In the genomic region with DNA sequence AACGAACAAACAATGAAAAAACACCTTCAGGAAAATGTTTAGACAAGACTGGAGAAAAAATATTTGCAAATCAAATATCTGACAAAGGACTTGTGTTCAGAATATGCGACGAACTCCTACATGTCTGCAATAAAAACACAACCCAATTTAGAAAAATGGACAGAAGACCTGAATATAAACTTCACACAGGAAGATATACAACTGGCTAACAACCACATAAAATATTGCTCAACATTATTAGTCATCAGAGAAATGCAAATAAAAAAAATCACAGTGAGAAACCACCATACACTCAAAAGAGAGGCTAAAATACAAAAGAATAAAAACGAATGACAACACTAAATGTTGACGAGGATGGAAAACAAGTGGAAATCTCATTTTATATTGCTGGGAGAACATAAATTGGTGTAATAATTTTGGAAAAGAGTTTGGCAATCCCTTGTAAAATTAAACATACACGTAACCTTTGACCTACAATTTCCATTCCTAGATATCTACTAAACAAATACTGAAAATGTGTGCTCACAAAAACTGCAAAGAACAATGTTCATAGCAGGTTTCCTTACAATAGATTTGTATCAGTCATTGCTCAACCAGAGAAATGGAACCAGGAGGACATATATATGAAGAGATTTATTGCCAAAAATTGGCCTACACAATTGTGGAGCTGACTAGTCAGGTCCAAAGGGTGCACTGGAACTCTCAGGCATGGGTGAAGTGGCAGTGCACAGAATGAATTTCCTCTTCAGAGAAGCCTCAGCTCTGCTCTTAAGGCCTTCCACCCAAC, we compare ENCODE assay signal across 16 cellular contexts.
DNase-seq lines count a peak whose midpoint lies in the region; ATAC-seq and TF ChIP-seq lines count a peak whose summit lies in the region.
"Had no signal": no experiment of that assay in that cellular context is flagged by ENCODE, and none has a peak within 500 bp of the region (broad histone marks: within the 10 kb centered on the region; RNA-seq: fewer than 3 reads in every experiment).

No MANE protein-coding gene starts in this region.

- peak overlapping the region; percentile 29 for H3K14ac ChIP-seq in trophoblast cell (ENCODE audit: low read length)

- WGBS in trophoblast cell (ENCODE audit: extremely low coverage, insufficient coverage, insufficient read length): no CpG with 5 or more reads among the region's 6 CpGs

- peak overlapping the region; percentile 35 for H3K18ac ChIP-seq in trophoblast cell (ENCODE audit: low read length)

- H3K9ac ChIP-seq in colonic mucosa (ENCODE audit: low read depth in 2 of 2, low read length in 2 of 2): no peak overlapping the region
- no peak overlapping the region for H3K9ac ChIP-seq in trophoblast cell (ENCODE audit: low read length)

- H3K27ac ChIP-seq in colonic mucosa (no peak overlapping the region), trophoblast cell (ENCODE audit: low read depth, low read length) (no peak overlapping the region)
- H3K27ac ChIP-seq: dorsolateral prefrontal cortex, lower lobe of right lung, thoracic aorta had no signal

- intact Hi-C loops in colonic mucosa (cut with DNase I): no loop called here

- H2BK120ac ChIP-seq in trophoblast cell (ENCODE audit: insufficient read depth, low read length, poor library complexity): no peak overlapping the region

- TF ChIP-seq CTCF in colonic mucosa (IDR thresholded peaks at IDR 0.05): no peak
- no peak for TF ChIP-seq CTCF in mesothelial cell of epicardium (IDR thresholded peaks at IDR 0.05; ENCODE audit: unreplicated experiment)

- H3K27me3 ChIP-seq in colonic mucosa: no peaks in the 10 kb centered on the region
- no peaks in the 10 kb centered on the region for H3K27me3 ChIP-seq in trophoblast cell (ENCODE audit: insufficient read depth, low read length)
- H3K27me3 ChIP-seq: dorsolateral prefrontal cortex had no signal

- no peaks in the 10 kb centered on the region for H3K4me1 ChIP-seq in colonic mucosa
- H3K4me1 ChIP-seq in trophoblast cell (ENCODE audit: control insufficient read depth in 1 of 2, insufficient read depth in 2 of 2, low read length in 2 of 2): peaks cover 0 to 2% of the 10 kb centered on the region in 2 experiments
- H3K4me1 ChIP-seq: lower lobe of right lung had no signal

- no peaks in the 10 kb centered on the region for H3K27me3 Mint-ChIP-seq in mesothelial cell of epicardium (ENCODE audit: low read depth)

- no peaks in the 10 kb centered on the region for H3K4me1 Mint-ChIP-seq in mesothelial cell of epicardium

- no peak overlapping the region for H2AK5ac ChIP-seq in trophoblast cell (ENCODE audit: low read length)

- ATAC-seq in HG02610 (IDR thresholded peaks at IDR 0.05; ENCODE audit: unreplicated experiment): no peak
- ATAC-seq: lower lobe of right lung had no signal

- no peak overlapping the region for H3K4ac ChIP-seq in trophoblast cell (ENCODE audit: low read depth, low read length)

- DNase-seq in GM04503 (ENCODE audit: low read depth): peak; percentile 11
- DNase-seq in LoVo (ENCODE audit: low spot score): peak; percentile 52
- peak; percentile 22 for DNase-seq in colonic mucosa
- DNase-seq in trophoblast cell: no peak
- no peak for DNase-seq in mesothelial cell of epicardium (ENCODE audit: low spot score in 2 of 2, unreplicated experiment in 2 of 2)
- DNase-seq in NCI-H146 (lab: John Stamatoyannopoulos, UW): no peak
- no peak for DNase-seq in activated T-cell treated with anti-CD3 and anti-CD28 coated beads, Interleukin-2, amount 50 U/mL, for 48 hours
- DNase-seq: dorsolateral prefrontal cortex, hippocampal formation, lower lobe of right lung, NCI-H1092 treated with DMSO at 0.1 percent for 48 hours, NCI-H526, Right ventricle myocardium superior had no signal

- H4K12ac ChIP-seq in trophoblast cell (ENCODE audit: low read depth, low read length): no peak overlapping the region

- no peak overlapping the region for H4K91ac ChIP-seq in trophoblast cell (ENCODE audit: low read depth, low read length)

- no peaks in the 10 kb centered on the region for H3K79me2 ChIP-seq in trophoblast cell (ENCODE audit: control insufficient read depth, insufficient read depth, low read length, poor library complexity)

- H3K27ac Mint-ChIP-seq in mesothelial cell of epicardium: no peak overlapping the region

- H2AFZ ChIP-seq in trophoblast cell (ENCODE audit: insufficient read depth, low read length, poor library complexity): no peak overlapping the region

- H3K4me2 ChIP-seq in trophoblast cell (ENCODE audit: low read length): no peak overlapping the region
- H3K4me2 ChIP-seq: smooth muscle cell had no signal

- no peaks in the 10 kb centered on the region for H3K9me3 ChIP-seq in colonic mucosa
- no peaks in the 10 kb centered on the region for H3K9me3 ChIP-seq in trophoblast cell (ENCODE audit: insufficient read depth, low read depth, low read length)
- H3K9me3 ChIP-seq: lower lobe of right lung, thoracic aorta had no signal

- H3K4me3 Mint-ChIP-seq in mesothelial cell of epicardium: no peak overlapping the region

- H3K9me3 Mint-ChIP-seq in mesothelial cell of epicardium: no peaks in the 10 kb centered on the region

- peaks cover 9% of the 10 kb centered on the region for H3K79me1 ChIP-seq in trophoblast cell (ENCODE audit: low read length)

- peaks cover 27% of the 10 kb centered on the region for H3K36me3 Mint-ChIP-seq in mesothelial cell of epicardium

- H3K36me3 ChIP-seq in colonic mucosa: no peaks in the 10 kb centered on the region
- peaks cover 0 to 2% of the 10 kb centered on the region in 2 experiments for H3K36me3 ChIP-seq in trophoblast cell (ENCODE audit: control insufficient read depth in 1 of 2, insufficient read depth in 2 of 2, low read length in 2 of 2)

- H2BK12ac ChIP-seq in trophoblast cell (ENCODE audit: low read length): no peak overlapping the region

- H3K4me3 ChIP-seq in colonic mucosa: no peak overlapping the region
- H3K4me3 ChIP-seq in trophoblast cell (ENCODE audit: low read depth, low read length): no peak overlapping the region
- H3K4me3 ChIP-seq: dorsolateral prefrontal cortex, lower lobe of right lung, smooth muscle cell, thoracic aorta had no signal

- H3K23ac ChIP-seq in trophoblast cell (ENCODE audit: low read length): no peak overlapping the region

- no peak overlapping the region for H4K8ac ChIP-seq in trophoblast cell (ENCODE audit: low read depth, low read length)

- no peak overlapping the region for H2BK5ac ChIP-seq in trophoblast cell (ENCODE audit: low read depth, low read length, poor library complexity)

Comparison
In these comparisons a context has a peak if more than half of its experiments do, and no peak if none do; other contexts are left out.
1. DNase-seq: peak in GM04503 (single experiment), LoVo (single experiment) and colonic mucosa (single experiment); none in trophoblast cell (0 of 2), mesothelial cell of epicardium (0 of 2), NCI-H146 (single experiment) and activated T-cell treated with anti-CD3 and anti-CD28 coated beads, Interleukin-2, amount 50 U/mL, for 48 hours (0 of 2).